In the genomic region with DNA sequence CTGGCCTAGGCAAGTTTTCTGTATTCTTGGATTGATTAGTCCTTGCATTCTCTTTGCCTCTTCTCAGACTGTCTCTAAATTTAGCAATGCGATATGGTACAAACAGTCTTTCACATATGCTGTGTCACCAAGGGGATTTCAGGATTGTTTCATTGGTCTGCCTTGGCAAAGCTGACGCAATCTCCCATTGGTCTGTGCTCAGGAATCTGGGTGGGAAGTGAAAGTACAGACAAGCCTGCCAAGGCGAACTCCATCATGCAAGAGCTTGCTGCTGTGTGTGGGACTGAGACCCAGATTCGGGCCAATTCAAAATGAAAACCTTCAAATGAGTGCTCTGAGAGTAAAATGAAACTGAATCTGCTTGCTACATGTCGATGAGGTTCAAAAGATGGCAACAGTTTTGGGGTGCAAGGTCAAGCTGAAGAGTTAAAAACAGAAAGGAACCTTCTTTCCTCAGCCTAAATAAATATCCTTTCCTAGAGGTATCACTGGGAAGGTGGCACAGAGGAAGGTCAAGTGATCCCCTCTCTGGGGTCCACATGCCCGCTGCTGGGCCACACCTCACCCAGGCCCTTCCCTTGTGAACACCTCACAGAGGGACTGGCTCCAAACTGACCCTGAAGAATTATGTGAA, we compare ENCODE assay signal across 8 cellular contexts.
A peak's percentile ranks its signal among the peaks of the same experiment; 100 is the strongest.
DNase-seq lines count a peak whose midpoint lies in the region; ATAC-seq and TF ChIP-seq lines count a peak whose summit lies in the region.

No MANE protein-coding gene starts in this region.

- ATAC-seq in GM19025 (IDR thresholded peaks at IDR 0.05; ENCODE audit: low read depth, unreplicated experiment) = peak; percentile 88
- peak; percentile 87 for ATAC-seq in HG03095 (IDR thresholded peaks at IDR 0.05; ENCODE audit: unreplicated experiment)

- DNase-seq in AG08395 (ENCODE audit: low spot score) = peak; percentile 89
- DNase-seq in SKM-1 (lab: John Stamatoyannopoulos, UW; ENCODE audit: unreplicated experiment) = peak; percentile 81
- peak; percentile 100 for DNase-seq in epithelial cell of esophagus (ENCODE audit: low read depth)
- peak; percentile 71 for DNase-seq in occipital lobe (lab: John Stamatoyannopoulos, UW)
- no peak for DNase-seq in NCI-H2227 treated with DMSO at 0.1 percent for 48 hours (lab: John Stamatoyannopoulos, UW)
- no peak for DNase-seq in BE2C

- peak overlapping the region; percentile 9 for H3K4me3 ChIP-seq in epithelial cell of esophagus (ENCODE audit: low read length)
- H3K4me3 ChIP-seq in BE2C (ENCODE audit: low read depth, low read length) = no peak overlapping the region

- no peaks in the 10 kb centered on the region for H3K4me1 ChIP-seq in BE2C

- H3K9me3 ChIP-seq in BE2C = no peaks in the 10 kb centered on the region

- peaks cover 6% of the 10 kb centered on the region for H3K27me3 ChIP-seq in BE2C

- H3K36me3 ChIP-seq in BE2C = no peaks in the 10 kb centered on the region

- TF ChIP-seq CTCF in epithelial cell of esophagus (IDR thresholded peaks at IDR 0.05; ENCODE audit: insufficient read depth, low read depth, low read length, missing control alignments) = no peak
- no peak for TF ChIP-seq CTCF in BE2C (IDR thresholded peaks at IDR 0.05; ENCODE audit: low read depth, low read length)

Comparison
In these comparisons a context has a peak if more than half of its experiments do, and no peak if none do; other contexts are left out.
1. DNase-seq: peak in AG08395 (single experiment), SKM-1 (single experiment), epithelial cell of esophagus (single experiment) and occipital lobe (single experiment); none in NCI-H2227 treated with DMSO at 0.1 percent for 48 hours (single experiment) and BE2C (single experiment).